In the genomic region with DNA sequence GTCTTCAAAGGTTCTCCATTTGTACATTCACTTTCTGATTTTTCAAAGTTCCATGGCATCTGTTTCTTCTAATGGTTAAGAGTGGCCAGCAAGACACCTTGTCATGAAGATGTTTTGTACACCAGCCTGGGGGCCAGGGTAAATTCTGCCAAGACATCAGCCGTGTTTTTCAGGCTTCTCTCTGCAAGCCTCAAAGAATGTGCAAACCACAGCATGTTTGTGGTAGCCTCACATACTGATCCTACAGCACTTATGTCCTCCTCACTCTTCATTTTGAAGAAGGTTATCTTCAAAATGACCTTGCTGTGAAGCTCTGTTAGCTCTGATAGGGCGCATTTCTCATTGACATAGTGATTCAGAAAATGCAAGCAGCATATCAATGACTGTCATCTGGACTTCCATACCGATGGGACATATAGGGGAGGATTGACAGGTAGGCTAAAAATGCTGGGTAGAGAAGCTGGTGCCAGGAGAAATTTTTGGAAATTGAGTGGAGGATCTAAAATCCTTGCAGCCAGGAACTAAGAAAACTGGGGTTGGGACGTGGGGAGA, we compare ENCODE assay signal across 21 cellular contexts. TPM values are rescaled to one million over a fixed set of nuclear protein-coding genes. Genes with fewer than 3 reads are reported as not detected.
DNase-seq lines count a peak whose midpoint lies in the region; ATAC-seq and TF ChIP-seq lines count a peak whose summit lies in the region.
"Had no signal": no experiment of that assay in that cellular context is flagged by ENCODE, and none has a peak within 500 bp of the region (broad histone marks: within the 10 kb centered on the region; RNA-seq: fewer than 3 reads in every experiment).

No MANE protein-coding gene starts in this region.

- peak overlapping the region; percentile 33; the same call in 1 of the 2 replicates for H2BK20ac ChIP-seq in IMR-90 (ENCODE audit: low read depth, low read length)

- POLR2A ChIA-PET in IMR-90 (lab: Charles Lee; ENCODE audit: unreplicated experiment) (no interaction called here), A673 (lab: Charles Lee; ENCODE audit: low non-redundant PET) (no interaction called here)

- H3K27ac ChIP-seq in IMR-90 (ENCODE audit: insufficient read depth, low read length) = peak overlapping the region; percentile 54; the same call in 1 of the 2 replicates
- no peak overlapping the region for H3K27ac ChIP-seq in trophoblast cell (ENCODE audit: low read depth, low read length)
- no peak overlapping the region for H3K27ac ChIP-seq in A673 (ENCODE audit: low read depth, low read length, poor library complexity, severe bottlenecking)
- H3K27ac ChIP-seq: BLaER1 treated with 17β-estradiol and CSF1 and Interleukin-3, amounts not matched to agents 10 nM and 100 nM; Peyer's patch; SK-N-MC had no signal

- peaks cover 2% of the 10 kb centered on the region for H3K79me2 ChIP-seq in trophoblast cell (ENCODE audit: control insufficient read depth, insufficient read depth, low read length, poor library complexity)

- CTCF ChIA-PET in IMR-90 (lab: Yijun Ruan, JAX) = interaction anchor here (0.6 to 0.7 kb wide), 2 partner anchors 9 to 817 kb away, joined by 3 read pairs; no protein-coding TSS in a partner anchor
- CTCF ChIA-PET in A673 (lab: Charles Lee) = no interaction called here

- TF ChIP-seq POLR2A in IMR-90 (IDR thresholded peaks at IDR 0.05; ENCODE audit: low read depth, low read length) = no peak

- no peak overlapping the region for H3K4me2 ChIP-seq in IMR-90 (ENCODE audit: low read depth, low read length)
- no peak overlapping the region for H3K4me2 ChIP-seq in trophoblast cell (ENCODE audit: low read length)
- H3K4me2 ChIP-seq: BLaER1 treated with 17β-estradiol and CSF1 and Interleukin-3, amounts not matched to agents 10 nM and 100 nM; GM23338 had no signal

- peak; percentile 77 for ATAC-seq in IMR-90 (ENCODE audit: low read depth)
- ATAC-seq: CD8-positive, alpha-beta T cell; GM23338; HCT116 had no signal

- intact Hi-C loops in IMR-90 (cut with micrococcal nuclease) (no loop called here), A673 (cut with micrococcal nuclease; ENCODE audit: unreplicated experiment) (no loop called here)

- H2AFZ ChIP-seq in IMR-90 (replicated peaks; ENCODE audit: low read length, poor library complexity) (no peak overlapping the region), trophoblast cell (ENCODE audit: insufficient read depth, low read length, poor library complexity) (no peak overlapping the region)
- H2AFZ ChIP-seq: GM23338 had no signal

- H3K18ac ChIP-seq in IMR-90 (ENCODE audit: low read depth, low read length) (peak overlapping the region; percentile 83; the same call in 1 of the 2 replicates), trophoblast cell (ENCODE audit: low read length) (no peak overlapping the region)

- H2BK15ac ChIP-seq in IMR-90 (ENCODE audit: low read depth, low read length) = peak overlapping the region; percentile 17; the same call in 1 of the 3 replicates

- H3K4me1 ChIP-seq in IMR-90 (ENCODE audit: control insufficient read depth, insufficient read depth, low read length) = peaks cover 19% of the 10 kb centered on the region
- H3K4me1 ChIP-seq in trophoblast cell (ENCODE audit: control insufficient read depth in 1 of 2, insufficient read depth in 2 of 2, low read length in 2 of 2) = no peaks in the 10 kb centered on the region
- no peaks in the 10 kb centered on the region for H3K4me1 ChIP-seq in A673 (ENCODE audit: insufficient read depth, low read length, poor library complexity, severe bottlenecking)
- H3K4me1 ChIP-seq: BLaER1 treated with 17β-estradiol and CSF1 and Interleukin-3, amounts not matched to agents 10 nM and 100 nM; Peyer's patch had no signal

- H3K9ac ChIP-seq in IMR-90 (ENCODE audit: low read depth, low read length) (no peak overlapping the region), trophoblast cell (ENCODE audit: low read length) (no peak overlapping the region)
- H3K9ac ChIP-seq: BLaER1 treated with 17β-estradiol and CSF1 and Interleukin-3, amounts not matched to agents 10 nM and 100 nM had no signal

- H4K12ac ChIP-seq in trophoblast cell (ENCODE audit: low read depth, low read length) = no peak overlapping the region

- H3K4me3 ChIP-seq in IMR-90 (ENCODE audit: insufficient read depth, low read depth, low read length) (no peak overlapping the region), choroid plexus epithelial cell (ENCODE audit: low read depth, low read length) (no peak overlapping the region), trophoblast cell (ENCODE audit: low read depth, low read length) (no peak overlapping the region), A673 (ENCODE audit: low read depth, low read length, poor library complexity, severe bottlenecking) (no peak overlapping the region)
- H3K4me3 ChIP-seq: BLaER1 treated with 17β-estradiol and CSF1 and Interleukin-3, amounts not matched to agents 10 nM and 100 nM; GM23338; Peyer's patch; SK-N-MC had no signal

- 33% methylated on average over 2 of the region's 4 CpGs; no CpG with 5 or more reads in 1 of the 2 experiments for WGBS in IMR-90 (ENCODE audit: extremely low coverage in 2 of 2, insufficient read length in 1 of 2), 2 experiments
- no CpG with 5 or more reads among the region's 4 CpGs for WGBS in trophoblast cell (ENCODE audit: extremely low coverage, insufficient coverage, insufficient read length)

- H2BK120ac ChIP-seq in IMR-90 (ENCODE audit: low read depth, low read length) (peak overlapping the region; percentile 42; the same call in 1 of the 2 replicates), trophoblast cell (ENCODE audit: insufficient read depth, low read length, poor library complexity) (no peak overlapping the region)

- H4K91ac ChIP-seq in IMR-90 (ENCODE audit: insufficient read depth, low read depth, low read length) = peak overlapping the region; percentile 50
- no peak overlapping the region for H4K91ac ChIP-seq in trophoblast cell (ENCODE audit: low read depth, low read length)

- TF ChIP-seq CTCF in IMR-90 (conservative IDR thresholded peaks at IDR 0.05; ENCODE audit: low read depth, low read length) (no peak), choroid plexus epithelial cell (conservative IDR thresholded peaks at IDR 0.05; ENCODE audit: low read depth, low read length) (no peak), A673 (conservative IDR thresholded peaks at IDR 0.05; ENCODE audit: low read depth, low read length) (no peak)

- H3K56ac ChIP-seq in IMR-90 (ENCODE audit: extremely low read depth, insufficient read depth, low read length) = no peak overlapping the region

- H3K36me3 ChIP-seq in IMR-90 (ENCODE audit: control insufficient read depth, insufficient read depth, low read length) (no peaks in the 10 kb centered on the region), trophoblast cell (ENCODE audit: control insufficient read depth in 1 of 2, insufficient read depth in 2 of 2, low read length in 2 of 2) (no peaks in the 10 kb centered on the region), A673 (ENCODE audit: insufficient read depth, low read length, poor library complexity, severe bottlenecking) (no peaks in the 10 kb centered on the region)
- H3K36me3 ChIP-seq: BLaER1 treated with 17β-estradiol and CSF1 and Interleukin-3, amounts not matched to agents 10 nM and 100 nM; Peyer's patch had no signal

- no peak overlapping the region for H2BK12ac ChIP-seq in trophoblast cell (ENCODE audit: low read length)

- no peaks in the 10 kb centered on the region for H4K20me1 ChIP-seq in IMR-90 (ENCODE audit: insufficient read depth, low read length)
- H4K20me1 ChIP-seq: BLaER1 treated with 17β-estradiol and CSF1 and Interleukin-3, amounts not matched to agents 10 nM and 100 nM had no signal

- H3K23ac ChIP-seq in IMR-90 (ENCODE audit: low read depth, low read length) = no peak overlapping the region
- H3K23ac ChIP-seq in trophoblast cell (ENCODE audit: low read length) = no peak overlapping the region

- DNase-seq in IMR-90 (peak; percentile 35), RPMI7951 (ENCODE audit: low read depth) (peak; percentile 76), choroid plexus epithelial cell (ENCODE audit: low read depth) (peak; percentile 82), trophoblast cell (peak; percentile 66 to 89), A673 (ENCODE audit: low spot score) (no peak), NCI-H1930 (lab: John Stamatoyannopoulos, UW) (no peak), NCI-H187 (lab: John Stamatoyannopoulos, UW) (no peak)
- DNase-seq: Calu3; CD8-positive, alpha-beta T cell; KG1; NCI-H1048; NCI-H1436 treated with DMSO at 0.1 percent for 48 hours; NCI-H2081 treated with DMSO at 0.1 percent for 48 hours; NCI-H748 treated with DMSO at 0.1 percent for 48 hours; NK-92 treated with Interleukin-12 subunit alpha and Interleukin-12 subunit beta, amount 100 ng/mL, for 24 hours; Peyer's patch; SHP77 had no signal

- H4K8ac ChIP-seq in IMR-90 (ENCODE audit: low read depth in 2 of 2, low read length in 2 of 2) (peak overlapping the region in 1 of 2 experiments; percentile 34; a peak in 1 of 4 replicates), trophoblast cell (ENCODE audit: low read depth, low read length) (no peak overlapping the region)

- BruUV-seq in IMR-90 (replicated peaks; lab: Mats Ljungman, UMichigan) (no TSS peak), A673 (replicated peaks; lab: Mats Ljungman, UMichigan) (no TSS peak)

- no peaks in the 10 kb centered on the region for H3K9me3 ChIP-seq in IMR-90 (ENCODE audit: control insufficient read depth, insufficient read depth, low read length)
- peaks cover 2% of the 10 kb centered on the region for H3K9me3 ChIP-seq in trophoblast cell (ENCODE audit: insufficient read depth, low read depth, low read length)
- H3K9me3 ChIP-seq in A673 (ENCODE audit: low read depth, low read length, poor library complexity, severe bottlenecking) = no peaks in the 10 kb centered on the region
- H3K9me3 ChIP-seq: BLaER1 treated with 17β-estradiol and CSF1 and Interleukin-3, amounts not matched to agents 10 nM and 100 nM; Peyer's patch had no signal

- no peak for TF ChIP-seq RAD21 in IMR-90 (IDR thresholded peaks at IDR 0.05; ENCODE audit: low read length)

- H3K27me3 ChIP-seq in IMR-90 (ENCODE audit: control insufficient read depth, insufficient read depth, low read length) = no peaks in the 10 kb centered on the region
- H3K27me3 ChIP-seq in trophoblast cell (ENCODE audit: insufficient read depth, low read length) = no peaks in the 10 kb centered on the region
- H3K27me3 ChIP-seq in A673 (replicated peaks; ENCODE audit: insufficient read depth, low read depth, low read length, poor library complexity) = no peaks in the 10 kb centered on the region
- H3K27me3 ChIP-seq: BLaER1 treated with 17β-estradiol and CSF1 and Interleukin-3, amounts not matched to agents 10 nM and 100 nM; Peyer's patch had no signal

- H2BK5ac ChIP-seq in IMR-90 (ENCODE audit: low read depth, low read length, poor library complexity, severe bottlenecking) (no peak overlapping the region), trophoblast cell (ENCODE audit: low read depth, low read length, poor library complexity) (no peak overlapping the region)

- H3K4ac ChIP-seq in IMR-90 (ENCODE audit: low read depth, low read length) = peak overlapping the region; percentile 48; the same call in 1 of the 2 replicates
- no peak overlapping the region for H3K4ac ChIP-seq in trophoblast cell (ENCODE audit: low read depth, low read length)

- H4K5ac ChIP-seq in IMR-90 (ENCODE audit: low read depth, low read length) = peak overlapping the region; percentile 56; the same call in 1 of the 2 replicates

- no peak overlapping the region for H2AK5ac ChIP-seq in IMR-90 (ENCODE audit: low read depth, low read length)
- H2AK5ac ChIP-seq in trophoblast cell (ENCODE audit: low read length) = no peak overlapping the region

- no peaks in the 10 kb centered on the region; the same call in 1 of the 2 replicates for H3K9me1 ChIP-seq in IMR-90 (ENCODE audit: insufficient read depth, low read length)

- dilution Hi-C loops in IMR-90 (cut with HindIII; ENCODE audit: low sequenced_read_pairs, unreplicated experiment) = no loop called here

- no peak overlapping the region for H2AK9ac ChIP-seq in IMR-90 (replicated peaks; ENCODE audit: low read depth, low read length, poor library complexity)

- in situ Hi-C loops in IMR-90 (cut with MboI; ENCODE audit: low sequenced_read_pairs) = no loop called here

- H3K79me1 ChIP-seq in IMR-90 (ENCODE audit: low read depth in 1 of 2, low read length in 2 of 2) (no peaks in the 10 kb centered on the region), trophoblast cell (ENCODE audit: low read length) (no peaks in the 10 kb centered on the region)

- H3K14ac ChIP-seq in IMR-90 (replicated peaks; ENCODE audit: low read depth, low read length) (0 out of 2 replicates have a peak overlapping the region, but pooled peaks have one; percentile 2), trophoblast cell (ENCODE audit: low read length) (no peak overlapping the region)

RNA-seq across cellular contexts. Expression of gene SPTLC3, which starts 59.3 kb away (rescaled TPM):
- total RNA-seq in IMR-90 (2012; rRNA removed) = 1.4 and 1.6 TPM in 2 replicates
- 0.44 and 0.56 TPM in 2 replicates for polyA plus RNA-seq in IMR-90 (2012; rRNA removed)
- polyA plus RNA-seq in IMR-90 (2012; cell fraction: cytosol; rRNA removed) = 0.13 and 0.15 TPM in 2 replicates
- polyA plus RNA-seq in IMR-90 (2012; cell fraction: nucleus; rRNA removed; ENCODE audit: low replicate concordance) = 0.13 and 0.55 TPM in 2 replicates
- total RNA-seq in RPMI7951 (2014; rRNA removed; shearing (Covaris generic)) = 11.4 and 16.6 TPM in 2 replicates
- 5.4 and 5.5 TPM in 2 replicates for polyA plus RNA-seq in trophoblast cell (2013)
- total RNA-seq in A673 (2021) = 0.06 and 0.22 TPM in 2 replicates

Comparison
In these comparisons a context has a peak if more than half of its experiments do, and no peak if none do; other contexts are left out.
1. DNase-seq: peak in IMR-90 (single experiment), RPMI7951 (single experiment), choroid plexus epithelial cell (single experiment) and trophoblast cell (2 of 2); none in A673 (single experiment), NCI-H1930 (0 of 2) and NCI-H187 (0 of 2).